In genomic region chr22:44947029-44947428, GRCh38 we compare ENCODE assay signal across 16 cellular contexts.
A peak's percentile ranks its signal among the peaks of the same experiment; 100 is the strongest.
DNase-seq lines count a peak whose midpoint lies in the region; ATAC-seq and TF ChIP-seq lines count a peak whose summit lies in the region.
"Had no signal": no experiment of that assay in that cellular context is flagged by ENCODE, and none has a peak within 500 bp of the region (broad histone marks: within the 10 kb centered on the region; RNA-seq: fewer than 3 reads in every experiment).

No MANE protein-coding gene starts in this region.

- peaks cover 0 to 15% (median 11%) of the 10 kb centered on the region in 5 experiments for H3K9me3 Mint-ChIP-seq in brain

- H3K27ac Mint-ChIP-seq in brain, result peak overlapping the region in 3 of 5 experiments; percentile 66 to 79 (median 71)
- H3K27ac Mint-ChIP-seq: CD8-positive, alpha-beta memory T cell had no signal

- no peaks in the 10 kb centered on the region for H3K4me1 ChIP-seq in PC-3 (ENCODE audit: insufficient read depth, low read length)
- H3K4me1 ChIP-seq: Caco-2 had no signal

- H2AFZ ChIP-seq in PC-3 (ENCODE audit: low read length), result no peak overlapping the region

- no peaks in the 10 kb centered on the region for H3F3A ChIP-seq in PC-3 (ENCODE audit: low read length, unreplicated experiment)

- H3K4me3 ChIP-seq in PC-3 (ENCODE audit: low read length), result no peak overlapping the region
- H3K4me3 ChIP-seq: BLaER1, GM12878 had no signal

- BruUV-seq in PC-3 (replicated peaks; lab: Mats Ljungman, UMichigan), result no TSS peak

- ATAC-seq in PC-3, result no peak
- ATAC-seq: GM12878 had no signal

- no peak overlapping the region for H3K4me2 ChIP-seq in PC-3 (ENCODE audit: low read length)
- H3K4me2 ChIP-seq: BLaER1 had no signal

- intact Hi-C loops in PC-3 (cut with micrococcal nuclease), result no loop called here

- no peaks in the 10 kb centered on the region for H3K9me2 ChIP-seq in PC-3 (replicated peaks; ENCODE audit: low read length)

- H3K27me3 Mint-ChIP-seq in brain, result no peaks in the 10 kb centered on the region

- H3K36me3 Mint-ChIP-seq in brain, result peaks cover 28% of the 10 kb centered on the region
- H3K36me3 Mint-ChIP-seq: CD8-positive, alpha-beta memory T cell had no signal

- DNase-seq in Ammon's horn (ENCODE audit: low spot score) (peak; percentile 70), medulla oblongata (ENCODE audit: extremely low spot score) (peak; percentile 40), pons (ENCODE audit: low spot score) (peak; percentile 18), T1000 (lab: John Stamatoyannopoulos, UW) (no peak), PC-3 (no peak), glomerular visceral epithelial cell (ENCODE audit: extremely low spot score) (no peak)
- DNase-seq: Caco-2; CD8-positive, alpha-beta memory T cell; DMS53; GOT3; H9; IMR-90 had no signal

- no peak for TF ChIP-seq CTCF in brain (conservative IDR thresholded peaks at IDR 0.05)
- TF ChIP-seq CTCF in PC-3 (conservative IDR thresholded peaks at IDR 0.05; ENCODE audit: low read depth, low read length), result no peak

- H3K27ac ChIP-seq in PC-3 (ENCODE audit: low read length), result no peak overlapping the region
- H3K27ac ChIP-seq: 22Rv1, BLaER1 had no signal

- peaks cover 69% of the 10 kb centered on the region for H3K4me1 Mint-ChIP-seq in brain
- H3K4me1 Mint-ChIP-seq: CD8-positive, alpha-beta memory T cell had no signal

- no peaks in the 10 kb centered on the region for H3K36me3 ChIP-seq in PC-3 (ENCODE audit: low read depth, low read length)
- H3K36me3 ChIP-seq: BLaER1 had no signal

- no peaks in the 10 kb centered on the region for H3K9me3 ChIP-seq in PC-3 (ENCODE audit: low read length)

- POLR2A ChIA-PET in PC-3 (lab: Charles Lee; ENCODE audit: unreplicated experiment), result no interaction called here

- no peaks in the 10 kb centered on the region for H4K20me1 ChIP-seq in PC-3 (ENCODE audit: low read length)

- CTCF ChIA-PET in PC-3 (lab: Charles Lee), result no interaction called here

- peaks cover 57% of the 10 kb centered on the region for H3K27me3 ChIP-seq in PC-3 (ENCODE audit: low read length)
- H3K27me3 ChIP-seq: BLaER1 had no signal

- no peak overlapping the region for H3K9ac ChIP-seq in PC-3 (ENCODE audit: low read length)
- H3K9ac ChIP-seq: BLaER1 had no signal

- H3K4me3 Mint-ChIP-seq in brain, result no peak overlapping the region
- H3K4me3 Mint-ChIP-seq: CD8-positive, alpha-beta memory T cell had no signal

- no peaks in the 10 kb centered on the region for H3K79me2 ChIP-seq in PC-3 (ENCODE audit: low read length)

Comparison
In these comparisons a context has a peak if more than half of its experiments do, and no peak if none do; other contexts are left out.
1. DNase-seq: peak in Ammon's horn (single experiment), medulla oblongata (single experiment) and pons (single experiment); none in T1000 (single experiment), PC-3 (single experiment) and glomerular visceral epithelial cell (single experiment).